8 cellular contexts compared by ENCODE assay signal in the genomic region with DNA sequence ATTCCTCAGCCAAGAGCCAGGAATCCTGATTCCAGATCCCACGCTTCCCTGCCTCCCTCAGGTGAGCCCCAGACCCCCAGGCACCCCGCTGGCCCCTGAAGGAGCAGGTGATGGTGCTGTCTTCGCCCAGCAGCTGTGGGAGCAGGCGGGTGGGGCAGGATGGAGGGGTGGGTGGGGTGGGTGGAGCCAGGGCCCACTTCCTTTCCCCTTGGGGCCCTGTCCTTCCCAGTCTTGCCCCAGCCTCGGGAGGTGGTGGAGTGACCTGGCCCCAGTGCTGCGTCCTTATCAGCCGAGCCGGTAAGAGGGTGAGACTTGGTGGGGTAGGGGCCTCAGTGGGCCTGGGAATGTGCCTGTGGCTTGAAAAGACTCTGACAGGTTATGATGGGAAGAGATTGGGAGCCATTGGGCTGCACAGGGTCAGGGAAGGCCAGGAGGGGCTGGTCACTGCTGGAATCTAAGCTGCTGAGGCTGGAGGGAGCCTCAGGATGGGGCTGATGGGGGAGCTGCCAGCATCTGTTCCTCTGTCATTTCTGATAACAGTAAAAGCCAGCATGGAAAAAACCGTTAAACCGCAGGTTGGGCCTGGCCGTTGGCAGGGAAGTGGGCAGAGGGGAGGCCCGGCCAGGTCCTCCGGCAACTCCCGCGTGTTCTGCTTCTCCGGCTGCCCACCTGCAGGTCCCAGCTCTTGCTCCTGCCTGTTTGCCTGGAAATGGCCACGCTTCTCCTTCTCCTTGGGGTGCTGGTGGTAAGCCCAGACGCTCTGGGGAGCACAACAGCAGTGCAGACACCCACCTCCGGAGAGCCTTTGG.
A peak's percentile ranks its signal among the peaks of the same experiment; 100 is the strongest.
DNase-seq lines count a peak whose midpoint lies in the region; ATAC-seq lines count a peak whose summit lies in the region.

Gene SPN, plus strand, starts transcription at position 228 of the 809 bp plus-strand sequence. Its CDS starts 482 bp downstream, at position 710.

- ATAC-seq in GM21381 (IDR thresholded peaks at IDR 0.05; ENCODE audit: unreplicated experiment) (peak; percentile 33), HG03139 (IDR thresholded peaks at IDR 0.05; ENCODE audit: unreplicated experiment) (no peak)

- DNase-seq in SKM-1 treated with dmso at 0.1 percent for 144 hours (lab: John Stamatoyannopoulos, UW; ENCODE audit: unreplicated experiment), result peak; percentile 76
- DNase-seq in central memory CD4-positive, alpha-beta T cell, result peak; percentile 35
- DNase-seq in stimulated activated CD8-positive, alpha-beta memory T cell treated with anti-CD3 and anti-CD28 coated beads, Interleukin-4, amount 100 ng/mL, for 48 hours, result peak; percentile 73
- DNase-seq in NCI-H524 treated with DMSO at 0.1 percent for 48 hours (lab: John Stamatoyannopoulos, UW), result no peak
- no peak for DNase-seq in kidney tubule cell (ENCODE audit: low spot score)
- no peak for DNase-seq in midbrain (lab: John Stamatoyannopoulos, UW)

Comparison
In these comparisons a context has a peak if more than half of its experiments do, and no peak if none do; other contexts are left out.
1. DNase-seq: peak in SKM-1 treated with dmso at 0.1 percent for 144 hours (single experiment), central memory CD4-positive, alpha-beta T cell (single experiment) and stimulated activated CD8-positive, alpha-beta memory T cell treated with anti-CD3 and anti-CD28 coated beads, Interleukin-4, amount 100 ng/mL, for 48 hours (single experiment); none in NCI-H524 treated with DMSO at 0.1 percent for 48 hours (single experiment), kidney tubule cell (single experiment) and midbrain (single experiment).